In the genomic region with DNA sequence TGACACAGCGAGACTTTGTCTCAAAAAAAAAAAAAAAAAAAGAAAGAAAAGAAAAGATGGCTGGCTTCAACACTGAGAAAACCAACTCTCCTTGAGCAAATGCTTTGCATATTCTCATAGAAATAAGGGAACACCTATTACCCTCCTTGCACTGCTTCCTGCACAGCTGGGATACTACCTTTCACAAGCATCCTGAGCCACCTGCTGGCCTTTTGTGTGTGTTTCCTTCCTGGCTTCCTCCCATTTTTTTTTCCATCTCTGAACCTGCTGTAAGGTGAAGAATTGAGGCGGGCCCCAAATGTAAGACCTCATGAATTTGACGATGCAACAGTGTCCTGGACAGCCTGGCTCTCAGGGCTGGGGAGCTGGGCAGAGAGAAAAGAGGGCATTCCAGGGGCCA, we compare ENCODE assay signal across 12 cellular contexts. TPM values are rescaled to one million over a fixed set of nuclear protein-coding genes. Genes with fewer than 3 reads are reported as not detected.
DNase-seq lines count a peak whose midpoint lies in the region; ATAC-seq and TF ChIP-seq lines count a peak whose summit lies in the region.
"Had no signal": no experiment of that assay in that cellular context is flagged by ENCODE, and none has a peak within 500 bp of the region (broad histone marks: within the 10 kb centered on the region; RNA-seq: fewer than 3 reads in every experiment).

No MANE protein-coding gene starts in this region.

- no peak overlapping the region for H3K4me2 ChIP-seq in PC-3 (ENCODE audit: low read length)
- no peak overlapping the region for H3K4me2 ChIP-seq in hepatocyte

- H3K36me3 ChIP-seq in PC-3 (ENCODE audit: low read depth, low read length) (no peaks in the 10 kb centered on the region), hepatocyte (replicated peaks; ENCODE audit: insufficient read depth, low read depth) (no peaks in the 10 kb centered on the region), MG63 (no peaks in the 10 kb centered on the region)

- no peak overlapping the region for H3K27ac Mint-ChIP-seq in activated T-helper 2 cell treated with anti-CD3 and anti-CD28 coated beads, Interferon-gamma antibody, Interleukin-2, Interleukin-4, amounts not matched to agents 10 μg/mL and 5 μg/mL and 100 μg/mL, durations not matched to agents 14 hours and 24 hours and 36 hours
- H3K27ac Mint-ChIP-seq: activated naive CD8-positive, alpha-beta T cell; CD4-positive, alpha-beta T cell had no signal

- intact Hi-C loops in PC-3 (cut with micrococcal nuclease): no loop called here
- intact Hi-C loops in activated T-helper 2 cell treated with anti-CD3 and anti-CD28 coated beads, Interferon-gamma antibody, Interleukin-2, Interleukin-4, amounts not matched to agents 10 μg/mL and 5 μg/mL and 100 μg/mL, durations not matched to agents 14 hours and 24 hours and 36 hours (cut with micrococcal nuclease): no loop called here

- H3K36me3 Mint-ChIP-seq in activated T-helper 2 cell treated with anti-CD3 and anti-CD28 coated beads, Interferon-gamma antibody, Interleukin-2, Interleukin-4, amounts not matched to agents 10 μg/mL and 5 μg/mL and 100 μg/mL, durations not matched to agents 14 hours and 24 hours and 36 hours (ENCODE audit: low read depth): no peaks in the 10 kb centered on the region

- 0 out of 2 replicates have a peak, but pooled peaks have one; percentile 22 for TF ChIP-seq CTCF in 22Rv1 (IDR thresholded peaks at IDR 0.05)
- peak; percentile 1 for TF ChIP-seq CTCF in GM10248 (IDR thresholded peaks at IDR 0.05; ENCODE audit: control extremely low read depth, extremely low read depth, low read depth, missing control alignments)
- TF ChIP-seq CTCF in PC-3 (conservative IDR thresholded peaks at IDR 0.05; ENCODE audit: low read depth, low read length): peak; percentile 43
- peak; percentile 23 for TF ChIP-seq CTCF in hepatocyte (IDR thresholded peaks at IDR 0.05; ENCODE audit: poor library complexity)

- no peak overlapping the region for H3K4me3 Mint-ChIP-seq in activated T-helper 2 cell treated with anti-CD3 and anti-CD28 coated beads, Interferon-gamma antibody, Interleukin-2, Interleukin-4, amounts not matched to agents 10 μg/mL and 5 μg/mL and 100 μg/mL, durations not matched to agents 14 hours and 24 hours and 36 hours (ENCODE audit: low read depth)
- H3K4me3 Mint-ChIP-seq: activated naive CD8-positive, alpha-beta T cell; CD4-positive, alpha-beta T cell had no signal

- H3K4me1 ChIP-seq in PC-3 (ENCODE audit: insufficient read depth, low read length): no peaks in the 10 kb centered on the region
- H3K4me1 ChIP-seq in hepatocyte (ENCODE audit: insufficient read depth): no peaks in the 10 kb centered on the region

- H3K9me3 ChIP-seq in PC-3 (ENCODE audit: low read length) (no peaks in the 10 kb centered on the region), hepatocyte (ENCODE audit: low read depth) (no peaks in the 10 kb centered on the region), MG63 (no peaks in the 10 kb centered on the region)

- H4K20me1 ChIP-seq in PC-3 (ENCODE audit: low read length) (no peaks in the 10 kb centered on the region), hepatocyte (ENCODE audit: insufficient read depth, poor library complexity, severe bottlenecking) (no peaks in the 10 kb centered on the region)

- peak; percentile 40; the same call in 1 of the 2 replicates for ATAC-seq in PC-3

- H3K79me2 ChIP-seq in PC-3 (ENCODE audit: low read length) (no peaks in the 10 kb centered on the region), hepatocyte (no peaks in the 10 kb centered on the region)

- no peaks in the 10 kb centered on the region for H3K9me3 Mint-ChIP-seq in activated T-helper 2 cell treated with anti-CD3 and anti-CD28 coated beads, Interferon-gamma antibody, Interleukin-2, Interleukin-4, amounts not matched to agents 10 μg/mL and 5 μg/mL and 100 μg/mL, durations not matched to agents 14 hours and 24 hours and 36 hours

- peak overlapping the region; percentile 18; the same call in 1 of the 2 replicates for H3K27ac ChIP-seq in 22Rv1
- no peak overlapping the region for H3K27ac ChIP-seq in PC-3 (ENCODE audit: low read length)
- H3K27ac ChIP-seq in hepatocyte: no peak overlapping the region

- H3K27me3 ChIP-seq in PC-3 (ENCODE audit: low read length) (no peaks in the 10 kb centered on the region), hepatocyte (no peaks in the 10 kb centered on the region), MG63 (no peaks in the 10 kb centered on the region)

- H3K4me1 Mint-ChIP-seq in activated T-helper 2 cell treated with anti-CD3 and anti-CD28 coated beads, Interferon-gamma antibody, Interleukin-2, Interleukin-4, amounts not matched to agents 10 μg/mL and 5 μg/mL and 100 μg/mL, durations not matched to agents 14 hours and 24 hours and 36 hours (ENCODE audit: low read depth): peaks cover 2% of the 10 kb centered on the region

- 66% methylated on average over 3 of the region's 3 CpGs for WGBS in hepatocyte (ENCODE audit: low lambda C conversion rate, missing lambda C conversion rate)

- no TSS peak for BruUV-seq in PC-3 (replicated peaks; lab: Mats Ljungman, UMichigan)

- H3K4me3 ChIP-seq in PC-3 (ENCODE audit: low read length) (no peak overlapping the region), hepatocyte (no peak overlapping the region), MG63 (no peak overlapping the region)

- peaks cover 3% of the 10 kb centered on the region for H3K27me3 Mint-ChIP-seq in activated T-helper 2 cell treated with anti-CD3 and anti-CD28 coated beads, Interferon-gamma antibody, Interleukin-2, Interleukin-4, amounts not matched to agents 10 μg/mL and 5 μg/mL and 100 μg/mL, durations not matched to agents 14 hours and 24 hours and 36 hours (ENCODE audit: low read depth)
- H3K27me3 Mint-ChIP-seq: CD4-positive, alpha-beta T cell had no signal

- H3F3A ChIP-seq in PC-3 (ENCODE audit: low read length, unreplicated experiment): no peaks in the 10 kb centered on the region

- H2AFZ ChIP-seq in PC-3 (ENCODE audit: low read length): no peak overlapping the region
- H2AFZ ChIP-seq in hepatocyte: no peak overlapping the region

- H3K9ac ChIP-seq in PC-3 (ENCODE audit: low read length): no peak overlapping the region

- CTCF ChIA-PET in GM10248 (lab: Yijun Ruan, JAX) (no interaction called here), PC-3 (lab: Charles Lee) (no interaction called here)

- POLR2A ChIA-PET in GM10248 (lab: Yijun Ruan, JAX): interaction anchor here (0.5 kb wide), 1 partner anchor 438 kb away, joined by 3 read pairs; no protein-coding TSS in a partner anchor
- POLR2A ChIA-PET in PC-3 (lab: Charles Lee; ENCODE audit: unreplicated experiment): no interaction called here

- H3K9me2 ChIP-seq in PC-3 (replicated peaks; ENCODE audit: low read length): no peaks in the 10 kb centered on the region
- no peaks in the 10 kb centered on the region for H3K9me2 ChIP-seq in hepatocyte (replicated peaks; ENCODE audit: insufficient read depth)

- DNase-seq in GM10248 (ENCODE audit: extremely low spot score): no peak
- DNase-seq in PC-3: peak; percentile 37
- DNase-seq in hepatocyte (ENCODE audit: low spot score): peak; percentile 35
- DNase-seq in central memory CD4-positive, alpha-beta T cell: no peak
- no peak for DNase-seq in activated gamma-delta T cell (lab: John Stamatoyannopoulos, UW)
- no peak for DNase-seq in MG63
- DNase-seq in activated T-helper 2 cell treated with anti-CD3 and anti-CD28 coated beads, Interferon-gamma antibody, Interleukin-2, Interleukin-4, amounts not matched to agents 10 μg/mL and 5 μg/mL and 100 μg/mL, durations not matched to agents 14 hours and 24 hours and 36 hours (ENCODE audit: low spot score): no peak
- DNase-seq: activated CD4-positive, alpha-beta T cell treated with anti-CD3 and anti-CD28 coated beads, Interleukin-2, amount 50 U/mL, for 48 hours; CD4-positive, alpha-beta T cell had no signal

RNA-seq across cellular contexts. Expression of gene RFPL3, which starts 1.9 kb away (rescaled TPM):
- total RNA-seq in PC-3 (2014; rRNA removed) (not detected in 2 replicates), hepatocyte (not detected in 2 replicates)
- polyA plus RNA-seq in hepatocyte: not detected in 2 replicates
- total RNA-seq in MG63 (2014; rRNA removed; shearing (Covaris generic); ENCODE audit: low replicate concordance): not detected in 2 replicates
- not detected in 2 replicates for total RNA-seq in activated T-helper 2 cell treated with anti-CD3 and anti-CD28 coated beads, Interferon-gamma antibody, Interleukin-2, Interleukin-4, amounts not matched to agents 10 μg/mL and 5 μg/mL and 100 μg/mL, durations not matched to agents 14 hours and 24 hours and 36 hours
- total RNA-seq: CD4-positive, alpha-beta T cell; subcutaneous adipose tissue had no signal

RNA-seq across cellular contexts. Expression of gene RTCB, which starts 56.3 kb away (rescaled TPM):
- total RNA-seq in PC-3 (2014; rRNA removed) (136 and 146 TPM in 2 replicates), hepatocyte (95.6 and 104 TPM in 2 replicates)
- polyA plus RNA-seq in hepatocyte: 80.3 and 83.6 TPM in 2 replicates
- total RNA-seq in MG63 (2014; rRNA removed; shearing (Covaris generic); ENCODE audit: low replicate concordance): 155 and 179 TPM in 2 replicates
- total RNA-seq in activated T-helper 2 cell treated with anti-CD3 and anti-CD28 coated beads, Interferon-gamma antibody, Interleukin-2, Interleukin-4, amounts not matched to agents 10 μg/mL and 5 μg/mL and 100 μg/mL, durations not matched to agents 14 hours and 24 hours and 36 hours: 97.5 and 102 TPM in 2 replicates

Comparison
In these comparisons a context has a peak if more than half of its experiments do, and no peak if none do; other contexts are left out.
1. DNase-seq: peak in PC-3 (single experiment) and hepatocyte (single experiment); none in GM10248 (single experiment), central memory CD4-positive, alpha-beta T cell (single experiment), activated gamma-delta T cell (single experiment), MG63 (single experiment) and activated T-helper 2 cell treated with anti-CD3 and anti-CD28 coated beads, Interferon-gamma antibody, Interleukin-2, Interleukin-4, amounts not matched to agents 10 μg/mL and 5 μg/mL and 100 μg/mL, durations not matched to agents 14 hours and 24 hours and 36 hours (single experiment).
2. Peak in every context shown above with its lines, with median percentiles within 50 percentile points of each other: CTCF ChIP-seq.